19 cellular contexts compared by ENCODE assay signal in genomic region chr15:29750754-29751153, GRCh38.
"Had no signal": no experiment of that assay in that cellular context is flagged by ENCODE, and none has a peak within 500 bp of the region (broad histone marks: within the 10 kb centered on the region; RNA-seq: fewer than 3 reads in every experiment).

No MANE protein-coding gene starts in this region.

- H3K27me3 ChIP-seq: breast epithelium, gastroesophageal sphincter, heart left ventricle, left lung, suprapubic skin, transverse colon, vagina had no signal

- DNase-seq: activated CD4-positive, CD25-positive, alpha-beta regulatory T cell treated with anti-CD3 and anti-CD28 coated beads, Interleukin-2, amount 50 U/mL, for 72 hours; activated naive CD4-positive, alpha-beta T cell; activated T-cell treated with anti-CD3 and anti-CD28 coated beads for 4 hours; aorta; dermis blood vessel endothelial cell; effector memory CD4-positive, alpha-beta T cell; heart left ventricle; left lung; small intestine; stimulated activated CD4-positive, alpha-beta T cell treated with anti-CD3 and anti-CD28 coated beads, Interleukin-15, amount 100 ng/mL, for 24 hours; stimulated activated CD4-positive, alpha-beta T cell treated with anti-CD3 and anti-CD28 coated beads, Interleukin-2, amount 100 ng/mL, for 48 hours; stimulated activated naive CD8-positive, alpha-beta T cell treated with anti-CD3 and anti-CD28 coated beads, Interleukin-15, amount 100 ng/mL, for 72 hours; transverse colon had no signal

- H3K4me3 Mint-ChIP-seq: stimulated activated naive CD8-positive, alpha-beta T cell treated with anti-CD3 and anti-CD28 coated beads, Interleukin-15, amount 100 ng/mL, for 72 hours; T-helper 1 cell treated with Interleukin-12 subunit alpha and Interleukin-12 subunit beta and Interleukin-4 antibody, amounts not matched to agents 30 μg/mL and 1 μg/mL, for 36 hours had no signal

- ATAC-seq: gastroesophageal sphincter; heart left ventricle; left lung; right cardiac atrium; stimulated activated naive CD8-positive, alpha-beta T cell treated with anti-CD3 and anti-CD28 coated beads, Interleukin-15, amount 100 ng/mL, for 72 hours had no signal

- H3K27ac ChIP-seq: breast epithelium, gastroesophageal sphincter, heart left ventricle, suprapubic skin, transverse colon, vagina had no signal

- H3K9me3 ChIP-seq: breast epithelium, gastroesophageal sphincter, left lung, suprapubic skin, transverse colon, vagina had no signal

- H3K4me1 ChIP-seq: breast epithelium, left lung, suprapubic skin, vagina had no signal

- H3K9me3 Mint-ChIP-seq: stimulated activated naive CD8-positive, alpha-beta T cell treated with anti-CD3 and anti-CD28 coated beads, Interleukin-15, amount 100 ng/mL, for 72 hours; T-helper 1 cell treated with Interleukin-12 subunit alpha and Interleukin-12 subunit beta and Interleukin-4 antibody, amounts not matched to agents 30 μg/mL and 1 μg/mL, for 36 hours had no signal

- H3K4me3 ChIP-seq: breast epithelium, gastroesophageal sphincter, heart left ventricle, left lung, suprapubic skin, transverse colon, vagina had no signal

- H3K36me3 ChIP-seq: breast epithelium, left lung, suprapubic skin, transverse colon, vagina had no signal

- H3K4me1 Mint-ChIP-seq: stimulated activated naive CD8-positive, alpha-beta T cell treated with anti-CD3 and anti-CD28 coated beads, Interleukin-15, amount 100 ng/mL, for 72 hours had no signal

- H3K27ac Mint-ChIP-seq: stimulated activated naive CD8-positive, alpha-beta T cell treated with anti-CD3 and anti-CD28 coated beads, Interleukin-15, amount 100 ng/mL, for 72 hours; T-helper 1 cell treated with Interleukin-12 subunit alpha and Interleukin-12 subunit beta and Interleukin-4 antibody, amounts not matched to agents 30 μg/mL and 1 μg/mL, for 36 hours had no signal
